Comparison of ENCODE assay signal across 9 cellular contexts in the genomic region with DNA sequence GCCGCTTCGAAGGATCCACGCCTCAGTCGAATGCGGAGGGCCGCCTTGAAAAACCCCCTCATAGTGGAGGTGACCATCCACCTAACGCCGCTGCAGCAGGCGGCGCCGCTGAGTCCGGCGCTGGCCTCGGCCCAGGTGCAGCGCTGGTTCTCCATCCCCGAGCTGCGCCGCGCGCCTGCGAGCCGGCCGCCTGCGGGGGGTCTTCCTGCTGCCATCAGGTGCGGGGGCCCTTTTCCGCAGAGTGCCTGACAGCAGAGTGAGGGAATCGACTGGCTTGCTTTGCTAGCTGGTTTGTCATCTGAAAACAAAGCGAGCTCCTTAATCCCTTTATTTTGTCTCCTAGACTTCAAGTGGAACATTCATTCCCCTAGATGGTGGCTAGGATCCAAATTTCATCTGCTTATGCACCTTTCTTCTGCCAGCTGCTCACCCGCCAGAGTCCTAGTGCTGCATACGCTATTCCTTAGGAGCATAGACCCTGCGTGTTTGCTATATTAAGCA. TPM values are rescaled to one million over a fixed set of nuclear protein-coding genes. Genes with fewer than 3 reads are reported as not detected.
A peak's percentile ranks its signal among the peaks of the same experiment; 100 is the strongest.
DNase-seq lines count a peak whose midpoint lies in the region; ATAC-seq and TF ChIP-seq lines count a peak whose summit lies in the region.
"Had no signal": no experiment of that assay in that cellular context is flagged by ENCODE, and none has a peak within 500 bp of the region (broad histone marks: within the 10 kb centered on the region; RNA-seq: fewer than 3 reads in every experiment).

No MANE protein-coding gene starts in this region.

- 13 to 28% methylated on average over 19 to 20 of the region's 31 CpGs for WGBS in lower leg skin, 2 donors

- peak; percentile 64 for DNase-seq in NCI-H2171 treated with DMSO at 0.1 percent for 48 hours (lab: John Stamatoyannopoulos, UW)
- DNase-seq in lower leg skin (ENCODE audit: low spot score in 2 of 2): no peak
- no peak for DNase-seq in NOMO-1 (lab: John Stamatoyannopoulos, UW; ENCODE audit: unreplicated experiment in 2 of 2)
- no peak for DNase-seq in glomerular visceral epithelial cell (ENCODE audit: extremely low spot score)

- H3K4me3 ChIP-seq in GM12875 (ENCODE audit: low read depth, low read length): peak overlapping the region; percentile 41
- H3K4me3 ChIP-seq in lower leg skin (ENCODE audit: low read depth, poor library complexity, severe bottlenecking): peak overlapping the region; percentile 23
- H3K4me3 ChIP-seq: SJSA1 had no signal

- H3K27ac ChIP-seq in cingulate gyrus (ENCODE audit: low read depth, low read length): peak overlapping the region; percentile 54
- H3K27ac ChIP-seq in temporal lobe (ENCODE audit: low read depth, low read length): peak overlapping the region; percentile 20
- H3K27ac ChIP-seq: SJSA1 had no signal

- intact Hi-C loops in lower leg skin (cut with DNase I; ENCODE audit: low total_unique reads): loop anchor here (10.0 kb wide), 1 partner anchor 130 kb away; no protein-coding TSS in a partner anchor

- ATAC-seq in GM18520 (IDR thresholded peaks at IDR 0.05; ENCODE audit: unreplicated experiment): no peak

- no peak for TF ChIP-seq POLR2A in lower leg skin (IDR thresholded peaks at IDR 0.05)

- TF ChIP-seq CTCF in GM12875 (IDR thresholded peaks at IDR 0.05; ENCODE audit: borderline replicate concordance, insufficient read depth, low read depth, low read length): peak; percentile 9; the same call in 1 of the 2 replicates
- no peak for TF ChIP-seq CTCF in lower leg skin (IDR thresholded peaks at IDR 0.05)

RNA-seq across cellular contexts. Expression of gene DNAL1, which starts 10.4 kb away (rescaled TPM):
- 1 to 10 TPM; 1.3 to 5.4 (median 3.1) TPM for total RNA-seq in lower leg skin
- total RNA-seq in temporal lobe: 21.9 TPM

RNA-seq across cellular contexts. Expression of gene ACOT6, which starts 22.1 kb away (rescaled TPM):
- total RNA-seq in lower leg skin (under 1 TPM in 1 of 4 donors, not detected in 3; 0.45 TPM), temporal lobe (not detected)
- total RNA-seq: SJSA1 had no signal

RNA-seq across cellular contexts. Expression of gene ACOT4, which starts 42.7 kb away (rescaled TPM):
- total RNA-seq in lower leg skin (1 to 10 TPM in 3 of 4 donors, under 1 TPM in 1; 0.53 to 2.7 (median 1.4) TPM), temporal lobe (0.98 TPM)
